Comparison of ENCODE assay signal across 20 cellular contexts in the genomic region with DNA sequence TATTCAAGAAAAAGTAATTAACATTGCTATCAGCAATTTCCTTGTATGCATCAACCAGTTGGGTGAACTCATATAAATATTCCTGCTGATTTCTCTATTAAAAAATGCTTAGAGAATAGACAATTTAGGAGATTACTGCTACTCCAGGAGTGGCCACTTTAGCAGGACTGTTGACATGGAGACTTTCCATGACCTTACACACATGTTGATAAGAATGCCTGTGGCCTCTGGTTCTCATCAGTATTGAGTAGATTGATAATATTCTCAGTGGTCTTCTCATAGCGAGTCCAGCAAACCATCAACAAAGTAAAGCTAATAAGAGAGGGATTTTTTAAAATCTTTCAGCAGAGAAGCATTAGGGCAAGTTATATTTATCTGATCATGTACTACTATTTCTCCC.
DNase-seq lines count a peak whose midpoint lies in the region; FAIRE-seq and TF ChIP-seq lines count a peak whose summit lies in the region.
"Had no signal": no experiment of that assay in that cellular context is flagged by ENCODE, and none has a peak within 500 bp of the region (broad histone marks: within the 10 kb centered on the region; RNA-seq: fewer than 3 reads in every experiment).

No MANE protein-coding gene starts in this region.

- H3K4me3 Mint-ChIP-seq in astrocyte (ENCODE audit: unreplicated experiment) (no peak overlapping the region), nephron progenitor cell (no peak overlapping the region)
- H3K4me3 Mint-ChIP-seq: activated T-helper 1 cell treated with anti-CD3 and anti-CD28 coated beads, Interleukin-12 subunit alpha, Interleukin-12 subunit beta, Interleukin-2, Interleukin-4 antibody, amounts not matched to agents 30 ng/mL and 10 ng/mL and 1 ng/mL, durations not matched to agents 14 hours and 24 hours and 36 hours had no signal

- no TSS peak for BruUV-seq in PC-9 (replicated peaks; lab: Mats Ljungman, UMichigan)

- dilution Hi-C loops in keratinocyte (cut with MboI; ENCODE audit: extremely low pct_ligation_motif_present, low sequenced_read_pairs), result no loop called here

- no peaks in the 10 kb centered on the region for H3K79me2 ChIP-seq in astrocyte (ENCODE audit: insufficient read depth, low read length)
- H3K79me2 ChIP-seq in keratinocyte (ENCODE audit: control insufficient read depth, insufficient read depth, low read length), result no peaks in the 10 kb centered on the region
- no peaks in the 10 kb centered on the region for H3K79me2 ChIP-seq in PC-9 (ENCODE audit: low read depth)

- no peak for TF ChIP-seq EP300 in stomach (IDR thresholded peaks at IDR 0.05)

- H3K4me3 ChIP-seq in GM12864 (ENCODE audit: low read depth, low read length) (peak overlapping the region; percentile 43), astrocyte (ENCODE audit: insufficient read depth, low read depth, low read length) (no peak overlapping the region), keratinocyte (ENCODE audit: control insufficient read depth in 2 of 3, extremely low read depth in 1 of 3, insufficient read depth in 2 of 3, low read depth in 1 of 3, low read length in 3 of 3) (peak overlapping the region; percentile 30 to 76 (median 61)), stomach (no peak overlapping the region), PC-9 (no peak overlapping the region)
- H3K4me3 ChIP-seq: left lung, testis had no signal

- peaks cover 36% of the 10 kb centered on the region for H3K4me1 Mint-ChIP-seq in astrocyte (ENCODE audit: low read depth, unreplicated experiment)
- peaks cover 25% of the 10 kb centered on the region for H3K4me1 Mint-ChIP-seq in nephron progenitor cell

- H3K4me2 ChIP-seq in astrocyte (ENCODE audit: low read length), result no peak overlapping the region
- peak overlapping the region; percentile 96 for H3K4me2 ChIP-seq in keratinocyte (ENCODE audit: control insufficient read depth, extremely low read depth, insufficient read depth, low read depth, low read length)
- H3K4me2 ChIP-seq in PC-9, result no peak overlapping the region

- H3K27ac Mint-ChIP-seq in astrocyte (ENCODE audit: unreplicated experiment) (peak overlapping the region; percentile 13), nephron progenitor cell (no peak overlapping the region)
- H3K27ac Mint-ChIP-seq: activated naive CD4-positive, alpha-beta T cell treated with anti-CD3 and anti-CD28 coated beads, Interleukin-2, amount 50 U/mL, for 72 hours; activated T-helper 1 cell treated with anti-CD3 and anti-CD28 coated beads, Interleukin-12 subunit alpha, Interleukin-12 subunit beta, Interleukin-2, Interleukin-4 antibody, amounts not matched to agents 30 ng/mL and 10 ng/mL and 1 ng/mL, durations not matched to agents 14 hours and 24 hours and 36 hours had no signal

- H3K9ac ChIP-seq in astrocyte (ENCODE audit: low read length), result no peak overlapping the region
- H3K9ac ChIP-seq in keratinocyte (ENCODE audit: control insufficient read depth, extremely low read depth, insufficient read depth, low read length), result peak overlapping the region; percentile 77

- H3K4me1 ChIP-seq in astrocyte (ENCODE audit: insufficient read depth, low read length) (peaks cover 22% of the 10 kb centered on the region), keratinocyte (ENCODE audit: control insufficient read depth, extremely low read depth, insufficient read depth, low read length) (peaks cover 59% of the 10 kb centered on the region), stomach (peaks cover 26 to 46% (median 31%) of the 10 kb centered on the region in 4 donors), PC-9 (replicated peaks; ENCODE audit: insufficient read depth) (peaks cover 24% of the 10 kb centered on the region)
- H3K4me1 ChIP-seq: ascending aorta had no signal

- H3K9me3 ChIP-seq in astrocyte (ENCODE audit: insufficient read depth, low read depth, low read length), result no peaks in the 10 kb centered on the region
- H3K9me3 ChIP-seq in keratinocyte (ENCODE audit: control insufficient read depth, low read depth, low read length), result no peaks in the 10 kb centered on the region
- H3K9me3 ChIP-seq in stomach, result no peaks in the 10 kb centered on the region
- no peaks in the 10 kb centered on the region for H3K9me3 ChIP-seq in PC-9 (ENCODE audit: insufficient read depth, low read depth)
- H3K9me3 ChIP-seq: ascending aorta, heart left ventricle, left lung, testis had no signal

- H3K36me3 Mint-ChIP-seq in astrocyte (ENCODE audit: low read depth, unreplicated experiment) (no peaks in the 10 kb centered on the region), nephron progenitor cell (ENCODE audit: low read depth) (no peaks in the 10 kb centered on the region)
- H3K36me3 Mint-ChIP-seq: activated naive CD4-positive, alpha-beta T cell treated with anti-CD3 and anti-CD28 coated beads, Interleukin-2, amount 50 U/mL, for 72 hours had no signal

- H3F3A ChIP-seq in PC-9 (ENCODE audit: insufficient read depth, low read depth), result peaks cover 14% of the 10 kb centered on the region; the same call in 1 of the 2 replicates

- no peaks in the 10 kb centered on the region for H3K9me3 Mint-ChIP-seq in astrocyte (ENCODE audit: unreplicated experiment)
- H3K9me3 Mint-ChIP-seq in nephron progenitor cell, result no peaks in the 10 kb centered on the region
- H3K9me3 Mint-ChIP-seq: activated naive CD4-positive, alpha-beta T cell treated with anti-CD3 and anti-CD28 coated beads, Interleukin-2, amount 50 U/mL, for 72 hours; activated T-helper 1 cell treated with anti-CD3 and anti-CD28 coated beads, Interleukin-12 subunit alpha, Interleukin-12 subunit beta, Interleukin-2, Interleukin-4 antibody, amounts not matched to agents 30 ng/mL and 10 ng/mL and 1 ng/mL, durations not matched to agents 14 hours and 24 hours and 36 hours had no signal

- FAIRE-seq in astrocyte (lab: Jason Lieb, UNC) (no peak), keratinocyte (lab: Jason Lieb, UNC) (peak; percentile 57)

- intact Hi-C loops in stomach (cut with DNase I; ENCODE audit: low total_unique reads) (no loop called here), PC-9 (cut with micrococcal nuclease; ENCODE audit: unreplicated experiment) (loop anchor here (10.0 kb wide), 1 partner anchor 46 kb away; no protein-coding TSS in a partner anchor)

- H3K27ac ChIP-seq in astrocyte (ENCODE audit: low read depth, low read length) (no peak overlapping the region), keratinocyte (ENCODE audit: control insufficient read depth, insufficient read depth, low read length) (peak overlapping the region; percentile 90), stomach (peak overlapping the region in 4 of 5 donors; percentile 25 to 79 (median 52)), PC-9 (no peak overlapping the region)
- H3K27ac ChIP-seq: ascending aorta, testis had no signal

- no peak for TF ChIP-seq CTCF in GM12864 (IDR thresholded peaks at IDR 0.05; ENCODE audit: low read depth, low read length, missing control alignments)
- TF ChIP-seq CTCF in astrocyte (IDR thresholded peaks at IDR 0.05; ENCODE audit: insufficient read depth, low read depth, low read length), result no peak
- no peak for TF ChIP-seq CTCF in keratinocyte (optimal IDR thresholded peaks at IDR 0.05 in 1 of 3, IDR thresholded peaks at IDR 0.05 in 1 of 3, conservative IDR thresholded peaks at IDR 0.05 in 1 of 3; ENCODE audit: extremely low read depth in 1 of 3, insufficient read depth in 2 of 3, low read length in 3 of 3)
- TF ChIP-seq CTCF in stomach (IDR thresholded peaks at IDR 0.05), result no peak
- no peak for TF ChIP-seq CTCF in PC-9 (conservative IDR thresholded peaks at IDR 0.05)
- no peak for TF ChIP-seq CTCF in nephron progenitor cell (IDR thresholded peaks at IDR 0.05)

- no peaks in the 10 kb centered on the region for H4K20me1 ChIP-seq in astrocyte (ENCODE audit: insufficient read depth, low read length)
- H4K20me1 ChIP-seq in keratinocyte (ENCODE audit: control insufficient read depth, extremely low read depth, insufficient read depth, low read length), result no peaks in the 10 kb centered on the region
- no peaks in the 10 kb centered on the region for H4K20me1 ChIP-seq in PC-9 (ENCODE audit: insufficient read depth)

- CTCF ChIA-PET in PC-9 (lab: Charles Lee), result no interaction called here

- no peaks in the 10 kb centered on the region for H3K9me1 ChIP-seq in keratinocyte (ENCODE audit: control insufficient read depth, extremely low read depth, insufficient read depth, low read length)

- H3K27me3 Mint-ChIP-seq in astrocyte (ENCODE audit: low read depth, unreplicated experiment) (no peaks in the 10 kb centered on the region), nephron progenitor cell (ENCODE audit: low read depth, poor library complexity) (no peaks in the 10 kb centered on the region)

- H2AFZ ChIP-seq in astrocyte (ENCODE audit: low read depth, low read length) (no peak overlapping the region), keratinocyte (ENCODE audit: control insufficient read depth, low read length) (peak overlapping the region; percentile 79), PC-9 (no peak overlapping the region)

- H3K36me3 ChIP-seq in astrocyte (ENCODE audit: insufficient read depth, low read length) (no peaks in the 10 kb centered on the region), keratinocyte (ENCODE audit: control insufficient read depth in 2 of 2, extremely low read depth in 1 of 2, insufficient read depth in 2 of 2, low read length in 2 of 2) (no peaks in the 10 kb centered on the region), stomach (no peaks in the 10 kb centered on the region), PC-9 (ENCODE audit: low read depth) (no peaks in the 10 kb centered on the region)
- H3K36me3 ChIP-seq: ascending aorta, heart left ventricle, left lung had no signal

- POLR2A ChIA-PET in PC-9 (lab: Charles Lee; ENCODE audit: unreplicated experiment), result no interaction called here

- no peak for TF ChIP-seq POLR2A in stomach (IDR thresholded peaks at IDR 0.05)

- no peaks in the 10 kb centered on the region for H3K27me3 ChIP-seq in astrocyte (ENCODE audit: insufficient read depth, low read length)
- H3K27me3 ChIP-seq in keratinocyte (ENCODE audit: control insufficient read depth, extremely low read depth, insufficient read depth, low read length), result no peaks in the 10 kb centered on the region
- H3K27me3 ChIP-seq in stomach, result no peaks in the 10 kb centered on the region
- H3K27me3 ChIP-seq in PC-9 (ENCODE audit: insufficient read depth, low read depth), result no peaks in the 10 kb centered on the region
- H3K27me3 ChIP-seq: ascending aorta, heart left ventricle, left lung, testis had no signal

- no peaks in the 10 kb centered on the region for H3K9me2 ChIP-seq in PC-9 (ENCODE audit: insufficient read depth)

- DNase-seq in GM12864 (ENCODE audit: low read depth), result no peak
- no peak for DNase-seq in astrocyte (ENCODE audit: low read depth)
- DNase-seq in keratinocyte (ENCODE audit: low read depth, low spot score), result no peak
- DNase-seq in stomach, result no peak
- no peak for DNase-seq in PC-9
- no peak for DNase-seq in hypothalamus (lab: John Stamatoyannopoulos, UW)
- no peak for DNase-seq in nephron progenitor cell
- DNase-seq: activated CD4-positive, alpha-beta T cell treated with anti-CD3 and anti-CD28 coated beads for 48 hours; HCEC 1CT; heart left ventricle; left lung; NCI-H1105; NCI-H2107; NCI-H524; retina; Right ventricle myocardium superior; testis had no signal

- WGBS in stomach, 5 donors, result 25 to 81% (median 53%) methylated on average over 1 of the region's 1 CpG

Comparison
In these comparisons a context has a peak if more than half of its experiments do, and no peak if none do; other contexts are left out.
1. H3K4me3 ChIP-seq: peak in GM12864 (single experiment) and keratinocyte (3 of 3); none in astrocyte (single experiment), stomach (0 of 4) and PC-9 (single experiment).
2. H3K27ac ChIP-seq: peak in keratinocyte (single experiment) and stomach (4 of 5); none in astrocyte (single experiment) and PC-9 (single experiment).